1 cellular context compared by ENCODE assay signal in genomic region chr1:219837274-219837993, GRCh38.
TF ChIP-seq lines count a peak whose summit lies in the region.

No MANE protein-coding gene starts in this region.

TF ChIP-seq in IMR-90, 13 proteins besides CTCF, POLR2A, EP300 and RAD21 (continued from another document):
- TF ChIP-seq ELK1 (IDR thresholded peaks at IDR 0.05; ENCODE audit: borderline replicate concordance, low read depth, low read length) = no peak
- no peak for TF ChIP-seq FOS (IDR thresholded peaks at IDR 0.05; ENCODE audit: low read depth, low read length)
- TF ChIP-seq NFE2L2 (IDR thresholded peaks at IDR 0.05; ENCODE audit: low read depth, low read length) = no peak
- TF ChIP-seq SMC3 (IDR thresholded peaks at IDR 0.05; ENCODE audit: low read depth, low read length) = no peak
- no peak for TF ChIP-seq RCOR1 (IDR thresholded peaks at IDR 0.05; ENCODE audit: insufficient replicate concordance, low read length)
- TF ChIP-seq RFX5 (IDR thresholded peaks at IDR 0.05; ENCODE audit: low read depth, low read length) = no peak
- no peak for TF ChIP-seq CHD1 (IDR thresholded peaks at IDR 0.05; ENCODE audit: low read depth, low read length)
- no peak for TF ChIP-seq MAFK (IDR thresholded peaks at IDR 0.05; ENCODE audit: low read depth, low read length)
- no peak for TF ChIP-seq CEBPB (IDR thresholded peaks at IDR 0.05; ENCODE audit: low read depth, low read length)
- no peak for TF ChIP-seq MXI1 (IDR thresholded peaks at IDR 0.05; ENCODE audit: borderline replicate concordance, low read depth, low read length)
- no peak for TF ChIP-seq BHLHE40 (IDR thresholded peaks at IDR 0.05; ENCODE audit: low read depth, low read length)
